10 cellular contexts compared by ENCODE assay signal in genomic region chr9:129868571-129869486, GRCh38. TPM values are rescaled to one million over a fixed set of nuclear protein-coding genes. Genes with fewer than 3 reads are reported as not detected.
A peak's percentile ranks its signal among the peaks of the same experiment; 100 is the strongest.
DNase-seq lines count a peak whose midpoint lies in the region; ATAC-seq lines count a peak whose summit lies in the region.
"Had no signal": no experiment of that assay in that cellular context is flagged by ENCODE, and none has a peak within 500 bp of the region (broad histone marks: within the 10 kb centered on the region; RNA-seq: fewer than 3 reads in every experiment).

No MANE protein-coding gene starts in this region.

- peak overlapping the region; percentile 88 to 96 (median 94) for H3K27ac Mint-ChIP-seq in naive thymus-derived CD4-positive, alpha-beta T cell

- H3K4me1 ChIP-seq in naive thymus-derived CD4-positive, alpha-beta T cell (ENCODE audit: control insufficient read depth in 2 of 2, insufficient read depth in 2 of 2, low read length in 2 of 2): peaks cover 60 to 75% of the 10 kb centered on the region in 2 donors

- peak; percentile 93 for ATAC-seq in naive thymus-derived CD4-positive, alpha-beta T cell
- peak; percentile 88 for ATAC-seq in stimulated activated naive CD8-positive, alpha-beta T cell treated with anti-CD3 and anti-CD28 coated beads, Interleukin-15, Interleukin-2, amounts not matched to agents 100 U/mL and 50 U/mL, for 24 hours
- no peak for ATAC-seq in HG03108 (IDR thresholded peaks at IDR 0.05; ENCODE audit: unreplicated experiment)

- no peaks in the 10 kb centered on the region for H3K9me3 ChIP-seq in naive thymus-derived CD4-positive, alpha-beta T cell (ENCODE audit: control insufficient read depth in 2 of 3, low read length in 3 of 3)

- intact Hi-C loops in naive thymus-derived CD4-positive, alpha-beta T cell (cut with micrococcal nuclease): loop anchor here (1.0 to 10.0 kb wide), 6 partner anchors 15 to 244 kb away; partner anchors contain the start of genes C9orf78 (in 2 of the 2), NTMT1 (in 2 of the 2), USP20 (in 2 of the 2) and C9orf50 (in 1 of the 2)

- peak overlapping the region; percentile 87 for H3K27ac ChIP-seq in naive thymus-derived CD4-positive, alpha-beta T cell (ENCODE audit: low read depth, low read length)
- H3K27ac ChIP-seq: cardiac muscle cell had no signal

- no peaks in the 10 kb centered on the region for H3K27me3 Mint-ChIP-seq in naive thymus-derived CD4-positive, alpha-beta T cell

- CTCF ChIA-PET in naive thymus-derived CD4-positive, alpha-beta T cell (lab: Charles Lee): interaction anchor here (0.8 to 2.0 kb wide), 6 partner anchors 12 to 58 kb away, joined by 3 to 9 read pairs (median 4); no protein-coding TSS in a partner anchor

- POLR2A ChIA-PET in naive thymus-derived CD4-positive, alpha-beta T cell (lab: Charles Lee): interaction anchor here (0.5 to 14.7 kb wide), 21 partner anchors 8 to 1801 kb away, joined by 3 to 202 read pairs (median 4); partner anchors contain the start of genes C9orf78, NAIF1, TOR1A and USP20

- H3K27me3 ChIP-seq in naive thymus-derived CD4-positive, alpha-beta T cell (ENCODE audit: control insufficient read depth in 2 of 2, insufficient read depth in 2 of 2, low read length in 2 of 2): no peaks in the 10 kb centered on the region
- H3K27me3 ChIP-seq: cardiac muscle cell had no signal

- H3K36me3 ChIP-seq in naive thymus-derived CD4-positive, alpha-beta T cell (ENCODE audit: control insufficient read depth in 2 of 3, insufficient read depth in 3 of 3, low read length in 3 of 3): peaks cover 0 to 12% (median 11%) of the 10 kb centered on the region in 3 experiments

- peak overlapping the region; percentile 49 to 77 (median 64) for H3K4me3 Mint-ChIP-seq in naive thymus-derived CD4-positive, alpha-beta T cell

- H3K4me3 ChIP-seq in naive thymus-derived CD4-positive, alpha-beta T cell (ENCODE audit: low read length): peak overlapping the region; percentile 57
- H3K4me3 ChIP-seq: cardiac muscle cell had no signal

- peaks cover 0 to 1% (median 0%) of the 10 kb centered on the region in 11 donors for H3K9me3 Mint-ChIP-seq in naive thymus-derived CD4-positive, alpha-beta T cell

- peaks cover 5 to 42% (median 22%) of the 10 kb centered on the region in 5 donors for H3K36me3 Mint-ChIP-seq in naive thymus-derived CD4-positive, alpha-beta T cell

- peak; percentile 61 to 87 (median 78) for DNase-seq in activated CD4-positive, CD25-positive, alpha-beta regulatory T cell (lab: John Stamatoyannopoulos, UW)
- DNase-seq in activated gamma-delta T cell treated with Interleukin-2 at 50 U/mL for 16 hours: peak; percentile 93
- peak; percentile 67 to 95 (median 94) for DNase-seq in naive thymus-derived CD4-positive, alpha-beta T cell
- DNase-seq in stimulated activated naive CD8-positive, alpha-beta T cell treated with anti-CD3 and anti-CD28 coated beads, Interleukin-15, Interleukin-2, amounts not matched to agents 100 U/mL and 50 U/mL, for 24 hours: peak; percentile 81
- no peak for DNase-seq in hippocampal formation (lab: John Stamatoyannopoulos, UW)
- no peak for DNase-seq in iPS-NIHi7 (ENCODE audit: extremely low spot score)
- no peak for DNase-seq in SKM-1 treated with dmso at 0.1 percent for 144 hours (lab: John Stamatoyannopoulos, UW; ENCODE audit: unreplicated experiment)
- DNase-seq: NCI-H524 had no signal

- peaks cover 45 to 93% (median 77%) of the 10 kb centered on the region in 7 donors for H3K4me1 Mint-ChIP-seq in naive thymus-derived CD4-positive, alpha-beta T cell

RNA-seq across cellular contexts. Expression of gene USP20, which starts 33.6 kb away (rescaled TPM):
- total RNA-seq in naive thymus-derived CD4-positive, alpha-beta T cell: 100 to 1,000 TPM in 3 of 5 experiments, 10 to 100 TPM in 2; 94.9 to 156 (median 118) TPM
- 10 to 100 TPM; 41.0 to 87.2 TPM for polyA plus RNA-seq in naive thymus-derived CD4-positive, alpha-beta T cell

RNA-seq across cellular contexts. Expression of gene C9orf78, which starts 33.8 kb away (rescaled TPM):
- 100 to 1,000 TPM in 2 of 5 experiments, 10 to 100 TPM in 3; 66.2 to 118 (median 95.8) TPM for total RNA-seq in naive thymus-derived CD4-positive, alpha-beta T cell
- polyA plus RNA-seq in naive thymus-derived CD4-positive, alpha-beta T cell: 100 to 1,000 TPM; 175 to 234 TPM

RNA-seq across cellular contexts. Expression of gene TOR1A, which starts 44.9 kb away (rescaled TPM):
- 10 to 100 TPM; 13.8 to 52.9 (median 34.7) TPM for total RNA-seq in naive thymus-derived CD4-positive, alpha-beta T cell
- polyA plus RNA-seq in naive thymus-derived CD4-positive, alpha-beta T cell: 10 to 100 TPM; 48.9 to 68.2 TPM

Comparison
In these comparisons a context has a peak if more than half of its experiments do, and no peak if none do; other contexts are left out.
1. DNase-seq: peak in activated CD4-positive, CD25-positive, alpha-beta regulatory T cell (4 of 4), activated gamma-delta T cell treated with Interleukin-2 at 50 U/mL for 16 hours (single experiment), naive thymus-derived CD4-positive, alpha-beta T cell (9 of 9) and stimulated activated naive CD8-positive, alpha-beta T cell treated with anti-CD3 and anti-CD28 coated beads, Interleukin-15, Interleukin-2, amounts not matched to agents 100 U/mL and 50 U/mL, for 24 hours (single experiment); none in hippocampal formation (0 of 2), iPS-NIHi7 (single experiment) and SKM-1 treated with dmso at 0.1 percent for 144 hours (single experiment).